29 cellular contexts compared by ENCODE assay signal in the genomic region with DNA sequence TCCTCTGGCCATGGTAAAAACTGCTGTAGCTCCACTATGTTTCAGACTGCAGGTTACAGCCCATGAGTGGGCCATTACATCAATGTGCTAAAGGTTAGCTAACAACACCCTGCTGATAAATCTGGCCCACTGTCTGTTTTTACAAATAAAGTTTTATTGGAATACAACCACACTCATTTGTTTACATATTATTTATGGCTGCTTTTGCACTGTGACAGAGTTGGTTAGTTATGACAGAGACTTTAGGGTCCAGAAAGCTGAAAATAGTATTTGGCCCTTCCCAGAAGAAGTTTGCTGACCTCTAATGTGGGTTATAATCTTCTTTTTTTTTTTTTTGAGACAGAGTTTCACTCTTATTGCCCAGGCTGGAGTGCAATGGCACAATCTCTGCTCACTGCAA.
"Had no signal": no experiment of that assay in that cellular context is flagged by ENCODE, and none has a peak within 500 bp of the region (broad histone marks: within the 10 kb centered on the region; RNA-seq: fewer than 3 reads in every experiment).

No MANE protein-coding gene starts in this region.

- H3K9me3 ChIP-seq: esophagus squamous epithelium had no signal

- H3K27me3 ChIP-seq: ascending aorta, esophagus squamous epithelium, gastroesophageal sphincter had no signal

- H3K4me1 ChIP-seq: ascending aorta, esophagus squamous epithelium, gastroesophageal sphincter had no signal

- H3K27ac ChIP-seq: ascending aorta, epithelial cell of prostate, esophagus squamous epithelium, gastroesophageal sphincter, heart right ventricle had no signal

- DNase-seq: activated CD4-positive, alpha-beta memory T cell treated with anti-CD3 and anti-CD28 coated beads for 36 hours; activated CD4-positive, alpha-beta T cell treated with anti-CD3 and anti-CD28 coated beads for 36 hours; activated CD4-positive, alpha-beta T cell treated with anti-CD3 and anti-CD28 coated beads, Interleukin-2, amount 10 ng/mL, durations not matched to agents 24 days and 14 days; activated CD4-positive, CD25-positive, alpha-beta regulatory T cell; activated CD4-positive, CD25-positive, alpha-beta regulatory T cell treated with anti-CD3 and anti-CD28 coated beads, Interleukin-2, amount 50 U/mL, for 72 hours; activated CD8-positive, alpha-beta memory T cell treated with anti-CD3 and anti-CD28 coated beads, Interleukin-2, amount 10 ng/mL, durations not matched to agents 7 days and 5 days; activated CD8-positive, alpha-beta memory T cell treated with anti-CD3 and anti-CD28 coated beads, Interleukin-2, amount 50 U/mL, for 4 hours; activated CD8-positive, alpha-beta T cell treated with anti-CD3 and anti-CD28 coated beads, Interleukin-2, amount 10 ng/mL, durations not matched to agents 7 days and 5 days; activated gamma-delta T cell; activated naive CD4-positive, alpha-beta T cell; activated naive CD4-positive, alpha-beta T cell treated with anti-CD3 and anti-CD28 coated beads, Interleukin-2, amount 10 ng/mL, durations not matched to agents 7 days and 5 days; activated naive CD8-positive, alpha-beta T cell treated with anti-CD3 and anti-CD28 coated beads, Interleukin-2, amount 10 ng/mL, durations not matched to agents 7 days and 5 days; activated T-cell treated with anti-CD3 and anti-CD28 coated beads, Interleukin-2, amount 50 U/mL, for 1 hour; activated T-cell treated with anti-CD3 and anti-CD28 coated beads, Interleukin-2, amount 50 U/mL, for 72 hours; cortex of kidney; dermis blood vessel endothelial cell; effector CD4-positive, alpha-beta T cell; effector memory CD8-positive, alpha-beta T cell; esophagus squamous epithelium; foreskin melanocyte; heart right ventricle; T-helper 2 cell had no signal

- H3K36me3 ChIP-seq: ascending aorta, gastroesophageal sphincter, heart right ventricle had no signal

- H3K4me3 ChIP-seq: ascending aorta, esophagus squamous epithelium, gastroesophageal sphincter, heart right ventricle had no signal

- ATAC-seq: activated CD4-positive, alpha-beta T cell treated with anti-CD3 and anti-CD28 coated beads for 36 hours; activated CD8-positive, alpha-beta memory T cell treated with anti-CD3 and anti-CD28 coated beads, Interleukin-2, amount 10 ng/mL, durations not matched to agents 7 days and 5 days; activated CD8-positive, alpha-beta T cell treated with anti-CD3 and anti-CD28 coated beads, Interleukin-2, amount 10 ng/mL, durations not matched to agents 7 days and 5 days; activated naive CD4-positive, alpha-beta T cell treated with anti-CD3 and anti-CD28 coated beads, Interleukin-2, amount 50 U/mL, for 72 hours; activated T-cell treated with anti-CD3 and anti-CD28 coated beads, Interleukin-2, amount 50 U/mL, for 72 hours; effector memory CD8-positive, alpha-beta T cell; gastroesophageal sphincter; heart right ventricle had no signal

- FAIRE-seq: bronchial epithelial cell, endometrium, endothelial cell of umbilical vein had no signal
